ENCODE assay signal across 8 cellular contexts in genomic region chr4:2598661-2599654, GRCh38.
A peak's percentile ranks its signal among the peaks of the same experiment; 100 is the strongest.
DNase-seq lines count a peak whose midpoint lies in the region; ATAC-seq and TF ChIP-seq lines count a peak whose summit lies in the region.

No MANE protein-coding gene starts in this region.

- H3K9me3 ChIP-seq in breast epithelium, result no peaks in the 10 kb centered on the region
- H3K9me3 ChIP-seq in T-helper 17 cell (ENCODE audit: control insufficient read depth, low read length, poor library complexity, severe bottlenecking), result no peaks in the 10 kb centered on the region
- H3K9me3 ChIP-seq in right cardiac atrium (ENCODE audit: control insufficient read depth, low read length), result no peaks in the 10 kb centered on the region
- H3K9me3 ChIP-seq in uterus, result no peaks in the 10 kb centered on the region

- CTCF ChIA-PET in MCF 10A (lab: Yijun Ruan, JAX), result no interaction called here

- DNase-seq in MCF 10A (ENCODE audit: unreplicated experiment) (no peak), breast epithelium (ENCODE audit: low spot score in 2 of 2) (no peak), T-helper 17 cell (no peak), right cardiac atrium (no peak), uterus (peak in 1 of 2 donors; percentile 15), kidney glomerular epithelial cell (lab: John Stamatoyannopoulos, UW) (no peak), NCI-H1048 (lab: John Stamatoyannopoulos, UW) (no peak)

- no TSS peak for BruUV-seq in MCF 10A (replicated peaks; lab: Mats Ljungman, UMichigan)

- H3K27me3 ChIP-seq in breast epithelium, result no peaks in the 10 kb centered on the region
- no peaks in the 10 kb centered on the region for H3K27me3 ChIP-seq in right cardiac atrium (ENCODE audit: control insufficient read depth, insufficient read depth)
- H3K27me3 ChIP-seq in uterus, result no peaks in the 10 kb centered on the region

- H3K27ac Mint-ChIP-seq in MCF 10A (ENCODE audit: low read depth, unreplicated experiment), result peak overlapping the region; percentile 29
- H3K27ac Mint-ChIP-seq in T-helper 17 cell, result peak overlapping the region; percentile 80

- H3K4me3 Mint-ChIP-seq in MCF 10A (ENCODE audit: unreplicated experiment), result no peak overlapping the region
- peak overlapping the region; percentile 65 for H3K4me3 Mint-ChIP-seq in T-helper 17 cell

- peak; percentile 70 for ATAC-seq in HG03045 (IDR thresholded peaks at IDR 0.05; ENCODE audit: unreplicated experiment)
- peak; percentile 78 for ATAC-seq in T-helper 17 cell
- ATAC-seq in right cardiac atrium, result peak; percentile 58

- no peak for TF ChIP-seq POLR2A in breast epithelium (IDR thresholded peaks at IDR 0.05)
- no peak for TF ChIP-seq POLR2A in uterus (IDR thresholded peaks at IDR 0.05)

- 38% methylated on average over 16 of the region's 16 CpGs for WGBS in right cardiac atrium

- peaks cover 51% of the 10 kb centered on the region for H3K36me3 Mint-ChIP-seq in MCF 10A (ENCODE audit: insufficient read depth, unreplicated experiment)
- peaks cover 8% of the 10 kb centered on the region for H3K36me3 Mint-ChIP-seq in T-helper 17 cell (ENCODE audit: low read depth)

- no peaks in the 10 kb centered on the region for H3K36me3 ChIP-seq in breast epithelium
- H3K36me3 ChIP-seq in uterus, result no peaks in the 10 kb centered on the region

- peak overlapping the region in 1 of 2 donors; percentile 62 for H3K27ac ChIP-seq in breast epithelium
- H3K27ac ChIP-seq in right cardiac atrium (ENCODE audit: low read length), result no peak overlapping the region
- H3K27ac ChIP-seq in uterus, result peak overlapping the region; percentile 1 to 5

- TF ChIP-seq CTCF in MCF 10A (IDR thresholded peaks at IDR 0.05; ENCODE audit: unreplicated experiment) (no peak), breast epithelium (IDR thresholded peaks at IDR 0.05) (peak in 1 of 3 donors; percentile 22), uterus (IDR thresholded peaks at IDR 0.05) (no peak)

- H3K4me1 ChIP-seq in breast epithelium (peaks cover 0 to 7% of the 10 kb centered on the region in 2 donors), right cardiac atrium (ENCODE audit: control insufficient read depth, insufficient read depth, low read length) (peaks cover 19% of the 10 kb centered on the region), uterus (peaks cover 0 to 16% of the 10 kb centered on the region in 2 donors)

- H3K9me3 Mint-ChIP-seq in MCF 10A (ENCODE audit: unreplicated experiment), result no peaks in the 10 kb centered on the region

- H3K4me3 ChIP-seq in breast epithelium, result peak overlapping the region in 1 of 3 donors; percentile 30
- H3K4me3 ChIP-seq in right cardiac atrium (ENCODE audit: low read length), result no peak overlapping the region
- no peak overlapping the region for H3K4me3 ChIP-seq in uterus

- H3K27me3 Mint-ChIP-seq in MCF 10A (ENCODE audit: insufficient read depth, unreplicated experiment) (no peaks in the 10 kb centered on the region), T-helper 17 cell (no peaks in the 10 kb centered on the region)

- POLR2A ChIA-PET in MCF 10A (lab: Yijun Ruan, JAX), result interaction anchor here (0.7 kb wide), 1 partner anchor 8 kb away, joined by 3 read pairs; no protein-coding TSS in a partner anchor

- intact Hi-C loops in MCF 10A (cut with micrococcal nuclease), result no loop called here
- intact Hi-C loops in breast epithelium (cut with DNase I; ENCODE audit: low total_unique reads), result no loop called here
- intact Hi-C loops in right cardiac atrium (cut with DNase I), result no loop called here
- intact Hi-C loops in uterus (cut with DNase I; ENCODE audit: low total_unique reads), result no loop called here

- peaks cover 23% of the 10 kb centered on the region for H3K4me1 Mint-ChIP-seq in MCF 10A (ENCODE audit: insufficient read depth, unreplicated experiment)
- H3K4me1 Mint-ChIP-seq in T-helper 17 cell, result peaks cover 46% of the 10 kb centered on the region
